In genomic region chr1:246893205-246893939, GRCh38 we compare ENCODE assay signal across 15 cellular contexts. TPM values are rescaled to one million over a fixed set of nuclear protein-coding genes. Genes with fewer than 3 reads are reported as not detected.
DNase-seq lines count a peak whose midpoint lies in the region; ATAC-seq and TF ChIP-seq lines count a peak whose summit lies in the region.
"Had no signal": no experiment of that assay in that cellular context is flagged by ENCODE, and none has a peak within 500 bp of the region (broad histone marks: within the 10 kb centered on the region; RNA-seq: fewer than 3 reads in every experiment).

No MANE protein-coding gene starts in this region.

- H3K23ac ChIP-seq in H9 (ENCODE audit: insufficient read length, low read depth, low read length): no peak overlapping the region

- no peak overlapping the region for H4K8ac ChIP-seq in H9 (replicated peaks; ENCODE audit: insufficient read length, low read depth, low read length)

- H2BK20ac ChIP-seq in H9 (ENCODE audit: low read depth, low read length, poor library complexity, severe bottlenecking): no peak overlapping the region

- peaks cover 34% of the 10 kb centered on the region for H3K36me3 Mint-ChIP-seq in activated naive CD4-positive, alpha-beta T cell treated with anti-CD3 and anti-CD28 coated beads, Interleukin-2, amount 50 U/mL, for 24 hours
- H3K36me3 Mint-ChIP-seq in H9 (ENCODE audit: insufficient read depth in 1 of 3, low read depth in 3 of 3): peaks cover 36 to 82% (median 61%) of the 10 kb centered on the region in 3 experiments

- WGBS in H9 (ENCODE audit: extremely low coverage, insufficient read length, low lambda C conversion rate): no CpG with 5 or more reads among the region's 5 CpGs

- no peak overlapping the region for H4K91ac ChIP-seq in H9 (ENCODE audit: insufficient read length, low read depth, low read length)

- no peak overlapping the region for H3T11ph ChIP-seq in H9 (ENCODE audit: low read length)

- no peak overlapping the region for H3K4ac ChIP-seq in H9 (ENCODE audit: low read depth, low read length)

- H3K4me3 ChIP-seq in osteoblast (ENCODE audit: insufficient read depth, low read length): no peak overlapping the region
- H3K4me3 ChIP-seq: uterus had no signal

- no peak overlapping the region for H4K5ac ChIP-seq in H9 (ENCODE audit: insufficient read length, low read depth, low read length)

- H3K4me2 ChIP-seq in osteoblast (ENCODE audit: insufficient read depth, low read length) (no peak overlapping the region), H9 (ENCODE audit: insufficient read depth, insufficient read length, low read length) (no peak overlapping the region)

- ATAC-seq in GM21515 (IDR thresholded peaks at IDR 0.05; ENCODE audit: unreplicated experiment): peak; percentile 65
- peak; percentile 78 for ATAC-seq in HG03432 (IDR thresholded peaks at IDR 0.05; ENCODE audit: unreplicated experiment)
- no peak for ATAC-seq in HG03460 (IDR thresholded peaks at IDR 0.05; ENCODE audit: unreplicated experiment)

- H2BK12ac ChIP-seq in H9 (ENCODE audit: insufficient read length, low read depth, low read length): no peak overlapping the region

- H3K4me1 ChIP-seq in osteoblast (ENCODE audit: insufficient read depth, low read length) (no peaks in the 10 kb centered on the region), H9 (ENCODE audit: insufficient read depth, low read length) (no peaks in the 10 kb centered on the region)
- H3K4me1 ChIP-seq: uterus had no signal

- no peak overlapping the region for H3K14ac ChIP-seq in H9 (ENCODE audit: insufficient read depth, low read length)

- H2AFZ ChIP-seq in osteoblast (ENCODE audit: low read length) (no peak overlapping the region), H9 (ENCODE audit: low read length) (no peak overlapping the region)

- no peaks in the 10 kb centered on the region for H3K27me3 Mint-ChIP-seq in activated naive CD4-positive, alpha-beta T cell treated with anti-CD3 and anti-CD28 coated beads, Interleukin-2, amount 50 U/mL, for 24 hours
- H3K27me3 Mint-ChIP-seq in H9 (ENCODE audit: low read depth): no peaks in the 10 kb centered on the region
- H3K27me3 Mint-ChIP-seq: activated B cell treated with CpG ODN at 0.5 μM for 24 hours, naive B cell had no signal

- no peaks in the 10 kb centered on the region for H4K20me1 ChIP-seq in osteoblast (ENCODE audit: insufficient read depth, low read length)
- no peaks in the 10 kb centered on the region for H4K20me1 ChIP-seq in H9 (ENCODE audit: control insufficient read depth, insufficient read depth, insufficient read length)

- H3K27ac Mint-ChIP-seq in activated naive CD4-positive, alpha-beta T cell treated with anti-CD3 and anti-CD28 coated beads, Interleukin-2, amount 50 U/mL, for 24 hours: peak overlapping the region; percentile 76
- 0 out of 7 replicates have a peak overlapping the region, but pooled peaks of 1 of the 3 experiments have one; percentile 47 for H3K27ac Mint-ChIP-seq in H9
- H3K27ac Mint-ChIP-seq: activated B cell treated with CpG ODN at 0.5 μM for 24 hours, naive B cell had no signal

- no peaks in the 10 kb centered on the region for H3K79me1 ChIP-seq in H9 (ENCODE audit: insufficient read depth, low read depth, low read length, poor library complexity, severe bottlenecking)

- H3K56ac ChIP-seq in H9 (ENCODE audit: insufficient read length, low read depth, low read length): no peak overlapping the region

- peaks cover 70% of the 10 kb centered on the region for H3K36me3 ChIP-seq in osteoblast (ENCODE audit: insufficient read depth, low read length)
- H3K36me3 ChIP-seq: uterus had no signal

- no peak overlapping the region for H3K9ac ChIP-seq in H9 (ENCODE audit: extremely low read depth, insufficient read length, low read length)

- H3K4me1 Mint-ChIP-seq in activated naive CD4-positive, alpha-beta T cell treated with anti-CD3 and anti-CD28 coated beads, Interleukin-2, amount 50 U/mL, for 24 hours: peaks cover 11% of the 10 kb centered on the region
- no peaks in the 10 kb centered on the region for H3K4me1 Mint-ChIP-seq in H9
- H3K4me1 Mint-ChIP-seq: activated B cell treated with CpG ODN at 0.5 μM for 24 hours, naive B cell had no signal

- H3K23me2 ChIP-seq in H9 (ENCODE audit: insufficient read length, low read depth, low read length, poor library complexity, severe bottlenecking): no peaks in the 10 kb centered on the region

- H3K4me3 Mint-ChIP-seq in activated naive CD4-positive, alpha-beta T cell treated with anti-CD3 and anti-CD28 coated beads, Interleukin-2, amount 50 U/mL, for 24 hours: no peak overlapping the region
- H3K4me3 Mint-ChIP-seq in H9: no peak overlapping the region
- H3K4me3 Mint-ChIP-seq: activated B cell treated with CpG ODN at 0.5 μM for 24 hours, naive B cell had no signal

- no peak for DNase-seq in activated naive CD4-positive, alpha-beta T cell treated with anti-CD3 and anti-CD28 coated beads, Interleukin-2, amount 50 U/mL, for 16 hours
- DNase-seq in osteoblast (ENCODE audit: insufficient read length, low spot score, missing footprints) (no peak), foreskin melanocyte (no peak), H9 (no peak)
- DNase-seq: activated B cell treated with CpG ODN at 0.5 μM for 24 hours, caudate nucleus, DMS79, head of caudate nucleus, MV-4-11, naive B cell, uterus had no signal

- H2BK120ac ChIP-seq in H9 (ENCODE audit: low read depth, low read length, poor library complexity, severe bottlenecking): no peak overlapping the region

- H2BK15ac ChIP-seq in H9 (ENCODE audit: low read depth, low read length): no peak overlapping the region

- H3K79me2 ChIP-seq in osteoblast (ENCODE audit: insufficient read depth, low read length): no peaks in the 10 kb centered on the region
- H3K79me2 ChIP-seq in H9 (ENCODE audit: insufficient read depth, low read length): no peaks in the 10 kb centered on the region

- peak overlapping the region; percentile 13 for H3K27ac ChIP-seq in osteoblast (ENCODE audit: low read depth, low read length)
- H3K27ac ChIP-seq in H9 (ENCODE audit: insufficient read length, low read depth, low read length): no peak overlapping the region
- H3K27ac ChIP-seq: uterus had no signal

- H2BK5ac ChIP-seq in H9 (ENCODE audit: insufficient read length, low read length): no peak overlapping the region

- H2AK5ac ChIP-seq in H9 (ENCODE audit: insufficient read length, low read length): no peak overlapping the region

- H3K18ac ChIP-seq in H9 (ENCODE audit: insufficient read length, low read depth, low read length): no peak overlapping the region

- H3K9me3 ChIP-seq in osteoblast (ENCODE audit: low read depth, low read length): no peaks in the 10 kb centered on the region
- H3K9me3 ChIP-seq in H9 (ENCODE audit: control insufficient read depth, low read depth, low read length): no peaks in the 10 kb centered on the region
- H3K9me3 ChIP-seq: uterus had no signal

- H3K9me3 Mint-ChIP-seq in activated naive CD4-positive, alpha-beta T cell treated with anti-CD3 and anti-CD28 coated beads, Interleukin-2, amount 50 U/mL, for 24 hours: no peaks in the 10 kb centered on the region
- H3K9me3 Mint-ChIP-seq in H9: no peaks in the 10 kb centered on the region
- H3K9me3 Mint-ChIP-seq: activated B cell treated with CpG ODN at 0.5 μM for 24 hours, naive B cell had no signal

- TF ChIP-seq CTCF in osteoblast (IDR thresholded peaks at IDR 0.05; ENCODE audit: extremely low read depth, low read depth, low read length) (no peak), H9 (conservative IDR thresholded peaks at IDR 0.05) (no peak)

- H3K27me3 ChIP-seq in osteoblast (ENCODE audit: insufficient read depth, low read length): no peaks in the 10 kb centered on the region
- no peaks in the 10 kb centered on the region for H3K27me3 ChIP-seq in H9 (ENCODE audit: insufficient read depth, low read length)
- H3K27me3 ChIP-seq: uterus had no signal

RNA-seq across cellular contexts. Expression of gene AHCTF1, which starts 38.4 kb away (rescaled TPM):
- 30.6 and 32.6 TPM in 2 replicates for total RNA-seq in osteoblast
- total RNA-seq in H9 (2021): 41.9 and 44.3 TPM in 2 replicates
